1 cellular context compared by ENCODE assay signal in genomic region chr12:62955678-62956077, GRCh38.
TF ChIP-seq lines count a peak whose summit lies in the region.

No MANE protein-coding gene starts in this region.

TF ChIP-seq in WTC11, 78 proteins besides CTCF, POLR2A, EP300 and RAD21 (continued from another document):
- TF ChIP-seq ATF6 (CRISPR knock-in tag; IDR thresholded peaks at IDR 0.05) (no peak), ZNF423 (CRISPR knock-in tag; IDR thresholded peaks at IDR 0.05) (no peak), PRRX2 (CRISPR knock-in tag; IDR thresholded peaks at IDR 0.05) (no peak), ZNF138 (CRISPR knock-in tag; conservative IDR thresholded peaks at IDR 0.05) (no peak), JUN (CRISPR knock-in tag; IDR thresholded peaks at IDR 0.05) (no peak), ATF1 (CRISPR knock-in tag; IDR thresholded peaks at IDR 0.05) (no peak), ARID4B (CRISPR knock-in tag; IDR thresholded peaks at IDR 0.05; ENCODE audit: borderline replicate concordance) (no peak), FOXP1 (CRISPR knock-in tag; IDR thresholded peaks at IDR 0.05; ENCODE audit: borderline replicate concordance) (no peak), OVOL2 (CRISPR knock-in tag; IDR thresholded peaks at IDR 0.05; ENCODE audit: borderline replicate concordance) (no peak), E2F4 (CRISPR knock-in tag; IDR thresholded peaks at IDR 0.05; ENCODE audit: borderline replicate concordance, low read depth) (no peak), IRF1 (CRISPR knock-in tag; IDR thresholded peaks at IDR 0.05) (no peak), FOXP4 (CRISPR knock-in tag; IDR thresholded peaks at IDR 0.05) (no peak), E2F1 (CRISPR knock-in tag; IDR thresholded peaks at IDR 0.05) (no peak)
